1 cellular context compared by ENCODE assay signal in the genomic region with DNA sequence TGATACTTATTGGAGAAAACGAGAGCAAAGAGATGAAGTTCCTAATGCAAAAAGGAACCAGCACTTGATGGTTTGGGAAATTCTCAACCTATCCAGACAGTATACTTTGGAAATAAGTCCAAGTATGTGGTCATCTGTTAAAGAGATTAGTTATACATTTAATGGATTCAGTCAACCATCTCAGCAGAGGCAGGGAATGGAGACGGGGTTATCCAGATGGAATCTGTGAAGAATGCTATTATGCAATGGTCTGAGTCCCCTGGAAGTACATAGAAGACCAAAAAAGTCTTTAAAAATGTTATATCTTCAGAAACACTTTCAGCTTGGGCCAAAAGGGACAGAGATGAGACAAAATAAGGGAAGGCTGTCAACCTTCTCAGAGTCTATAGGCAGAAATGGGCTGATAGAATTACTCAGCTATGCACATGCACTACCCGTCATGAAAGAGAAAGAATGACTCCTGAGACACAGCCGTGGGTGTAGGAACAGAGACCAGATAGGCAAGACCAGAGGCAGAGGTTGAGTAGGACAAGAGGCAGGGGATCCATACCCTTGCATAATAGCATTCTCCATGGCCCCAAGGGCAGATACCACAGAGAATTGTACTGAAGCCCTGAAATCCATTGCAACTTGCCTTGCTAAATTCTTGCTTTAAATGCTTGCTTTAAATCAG.
TF ChIP-seq lines count a peak whose summit lies in the region.

No MANE protein-coding gene starts in this region.

TF ChIP-seq in GM12878, 131 proteins besides CTCF, POLR2A, EP300 and RAD21:
- TF ChIP-seq HDAC6 (IDR thresholded peaks at IDR 0.05; ENCODE audit: unreplicated experiment) (no peak), POLR2AphosphoS5 (IDR thresholded peaks at IDR 0.05; ENCODE audit: low read length) (no peak), RUNX3 (IDR thresholded peaks at IDR 0.05; ENCODE audit: low read length) (no peak), SMARCA5 (IDR thresholded peaks at IDR 0.05) (no peak), ZNF384 (IDR thresholded peaks at IDR 0.05; ENCODE audit: borderline replicate concordance, low read depth, low read length) (no peak)
- TF ChIP-seq, protein P1, sequence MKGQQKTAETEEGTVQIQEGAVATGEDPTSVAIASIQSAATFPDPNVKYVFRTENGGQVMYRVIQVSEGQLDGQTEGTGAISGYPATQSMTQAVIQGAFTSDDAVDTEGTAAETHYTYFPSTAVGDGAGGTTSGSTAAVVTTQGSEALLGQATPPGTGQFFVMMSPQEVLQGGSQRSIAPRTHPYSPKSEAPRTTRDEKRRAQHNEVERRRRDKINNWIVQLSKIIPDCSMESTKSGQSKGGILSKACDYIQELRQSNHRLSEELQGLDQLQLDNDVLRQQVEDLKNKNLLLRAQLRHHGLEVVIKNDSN (IDR thresholded peaks at IDR 0.05; ENCODE audit: borderline replicate concordance, extremely low read length, insufficient read depth, low read depth, low read length): no peak
